14 cellular contexts compared by ENCODE assay signal in genomic region chr15:52362497-52362896, GRCh38.
A peak's percentile ranks its signal among the peaks of the same experiment; 100 is the strongest.
DNase-seq lines count a peak whose midpoint lies in the region; ATAC-seq, FAIRE-seq and TF ChIP-seq lines count a peak whose summit lies in the region.
"Had no signal": no experiment of that assay in that cellular context is flagged by ENCODE, and none has a peak within 500 bp of the region (broad histone marks: within the 10 kb centered on the region; RNA-seq: fewer than 3 reads in every experiment).

No MANE protein-coding gene starts in this region.

- no peak overlapping the region for H3K4me3 ChIP-seq in GM23248
- H3K4me3 ChIP-seq in brain microvascular endothelial cell (ENCODE audit: low read depth, low read length), result no peak overlapping the region
- H3K4me3 ChIP-seq: tibial nerve had no signal

- H3K4me2 ChIP-seq in GM23248 (ENCODE audit: unreplicated experiment), result peak overlapping the region; percentile 33

- peak overlapping the region; percentile 9 for H3K27ac Mint-ChIP-seq in stimulated activated memory B cell treated with anti-CD40 and anti-IgM and Interleukin-4, amounts not matched to agents 10 μg/mL and 1 μg/mL and 100 μg/mL, for 72 hours
- no peak overlapping the region for H3K27ac Mint-ChIP-seq in endothelial cell (ENCODE audit: unreplicated experiment)
- H3K27ac Mint-ChIP-seq: nephron progenitor cell had no signal

- peak overlapping the region; percentile 23; the same call in 1 of the 2 replicates for H3K9ac ChIP-seq in GM23248

- FAIRE-seq in GM12892 (lab: Jason Lieb, UNC), result no peak

- H3F3A ChIP-seq in GM23248 (ENCODE audit: insufficient read depth), result peaks cover 20% of the 10 kb centered on the region

- H3K36me3 ChIP-seq in GM23248 (ENCODE audit: low read depth) (peaks cover 17% of the 10 kb centered on the region), brain microvascular endothelial cell (replicated peaks) (no peaks in the 10 kb centered on the region)

- H3K4me1 ChIP-seq in GM23248 (ENCODE audit: insufficient read depth), result peaks cover 19% of the 10 kb centered on the region
- H3K4me1 ChIP-seq in foreskin keratinocyte, result no peaks in the 10 kb centered on the region

- H3K4me3 Mint-ChIP-seq in stimulated activated memory B cell treated with anti-CD40 and anti-IgM and Interleukin-4, amounts not matched to agents 10 μg/mL and 1 μg/mL and 100 μg/mL, for 72 hours, result no peak overlapping the region
- no peak overlapping the region for H3K4me3 Mint-ChIP-seq in endothelial cell (ENCODE audit: unreplicated experiment)
- H3K4me3 Mint-ChIP-seq: nephron progenitor cell had no signal

- no peaks in the 10 kb centered on the region for H3K9me3 Mint-ChIP-seq in stimulated activated memory B cell treated with anti-CD40 and anti-IgM and Interleukin-4, amounts not matched to agents 10 μg/mL and 1 μg/mL and 100 μg/mL, for 72 hours
- no peaks in the 10 kb centered on the region for H3K9me3 Mint-ChIP-seq in endothelial cell (ENCODE audit: unreplicated experiment)
- H3K9me3 Mint-ChIP-seq: nephron progenitor cell had no signal

- TF ChIP-seq CTCF in brain microvascular endothelial cell (IDR thresholded peaks at IDR 0.05; ENCODE audit: low read depth, low read length, missing control alignments) (no peak), foreskin keratinocyte (conservative IDR thresholded peaks at IDR 0.05) (no peak), endothelial cell (IDR thresholded peaks at IDR 0.05; ENCODE audit: unreplicated experiment) (no peak)

- H3K27ac ChIP-seq in GM23248 (peak overlapping the region; percentile 57), brain microvascular endothelial cell (no peak overlapping the region), foreskin keratinocyte (no peak overlapping the region)
- H3K27ac ChIP-seq: tibial nerve had no signal

- 0 out of 2 replicates have a peak overlapping the region, but pooled peaks have one; percentile 3 for H2AFZ ChIP-seq in GM23248

- DNase-seq in GM23248, result peak; percentile 92
- DNase-seq in brain microvascular endothelial cell, result peak; percentile 49
- DNase-seq in foreskin keratinocyte, result peak; percentile 25 to 72
- DNase-seq in endothelial cell (ENCODE audit: low spot score), result no peak
- DNase-seq in GM12892 (ENCODE audit: insufficient read length), result no peak
- DNase-seq: activated CD4-positive, alpha-beta T cell treated with anti-CD3 and anti-CD28 coated beads, Interleukin-2, amount 50 U/mL, for 1 hour; activated effector memory CD4-positive, alpha-beta T cell treated with Interleukin-2 at 50 U/mL for 16 hours; central memory CD4-positive, alpha-beta T cell; MM.1S; NCI-H2107; nephron progenitor cell had no signal

- peaks cover 82% of the 10 kb centered on the region for H3K36me3 Mint-ChIP-seq in stimulated activated memory B cell treated with anti-CD40 and anti-IgM and Interleukin-4, amounts not matched to agents 10 μg/mL and 1 μg/mL and 100 μg/mL, for 72 hours
- no peaks in the 10 kb centered on the region for H3K36me3 Mint-ChIP-seq in endothelial cell (ENCODE audit: low read depth, unreplicated experiment)

- in situ Hi-C loops in GM23248 (cut with MboI), result no loop called here
- in situ Hi-C loops in brain microvascular endothelial cell (cut with HindIII; ENCODE audit: low pct_ligation_motif_present, low sequenced_read_pairs), result no loop called here

- ATAC-seq in foreskin keratinocyte (peak; percentile 58), HG03354 (IDR thresholded peaks at IDR 0.05; ENCODE audit: poor library complexity, severe bottlenecking, unreplicated experiment) (no peak)
- no peak for ATAC-seq in stimulated activated memory B cell treated with anti-CD40 and anti-IgM and Interleukin-4, amounts not matched to agents 10 μg/mL and 1 μg/mL and 100 μg/mL, for 72 hours

- H3K27me3 ChIP-seq in GM23248 (replicated peaks; ENCODE audit: insufficient read depth) (no peaks in the 10 kb centered on the region), brain microvascular endothelial cell (replicated peaks) (no peaks in the 10 kb centered on the region), foreskin keratinocyte (no peaks in the 10 kb centered on the region)
- H3K27me3 ChIP-seq: tibial nerve had no signal

- H3K4me1 Mint-ChIP-seq in stimulated activated memory B cell treated with anti-CD40 and anti-IgM and Interleukin-4, amounts not matched to agents 10 μg/mL and 1 μg/mL and 100 μg/mL, for 72 hours, result no peaks in the 10 kb centered on the region
- H3K4me1 Mint-ChIP-seq in endothelial cell (ENCODE audit: unreplicated experiment), result no peaks in the 10 kb centered on the region
- H3K4me1 Mint-ChIP-seq: nephron progenitor cell had no signal

- no peaks in the 10 kb centered on the region for H3K9me3 ChIP-seq in GM23248 (ENCODE audit: low read depth)
- H3K9me3 ChIP-seq: tibial nerve had no signal

- WGBS in GM23248 (ENCODE audit: low coverage in 1 of 2, low lambda C conversion rate in 2 of 2, missing lambda C conversion rate in 2 of 2), 2 experiments, result 44 to 56% methylated on average over 3 of the region's 3 CpGs

- H3K27me3 Mint-ChIP-seq in stimulated activated memory B cell treated with anti-CD40 and anti-IgM and Interleukin-4, amounts not matched to agents 10 μg/mL and 1 μg/mL and 100 μg/mL, for 72 hours, result no peaks in the 10 kb centered on the region
- H3K27me3 Mint-ChIP-seq in endothelial cell (ENCODE audit: unreplicated experiment), result no peaks in the 10 kb centered on the region

- no peak for TF ChIP-seq POLR2A in GM12892 (IDR thresholded peaks at IDR 0.05; ENCODE audit: low read depth, low read length)

- no peaks in the 10 kb centered on the region for H3K79me2 ChIP-seq in GM23248 (ENCODE audit: insufficient read depth)

- H4K20me1 ChIP-seq in GM23248 (ENCODE audit: insufficient read depth), result no peaks in the 10 kb centered on the region

- no peaks in the 10 kb centered on the region for H3K9me2 ChIP-seq in GM23248 (ENCODE audit: insufficient read depth)

Comparison
In these comparisons a context has a peak if more than half of its experiments do, and no peak if none do; other contexts are left out.
1. DNase-seq: peak in GM23248 (single experiment), brain microvascular endothelial cell (single experiment) and foreskin keratinocyte (2 of 2); none in endothelial cell (single experiment) and GM12892 (single experiment).